In the genomic region with DNA sequence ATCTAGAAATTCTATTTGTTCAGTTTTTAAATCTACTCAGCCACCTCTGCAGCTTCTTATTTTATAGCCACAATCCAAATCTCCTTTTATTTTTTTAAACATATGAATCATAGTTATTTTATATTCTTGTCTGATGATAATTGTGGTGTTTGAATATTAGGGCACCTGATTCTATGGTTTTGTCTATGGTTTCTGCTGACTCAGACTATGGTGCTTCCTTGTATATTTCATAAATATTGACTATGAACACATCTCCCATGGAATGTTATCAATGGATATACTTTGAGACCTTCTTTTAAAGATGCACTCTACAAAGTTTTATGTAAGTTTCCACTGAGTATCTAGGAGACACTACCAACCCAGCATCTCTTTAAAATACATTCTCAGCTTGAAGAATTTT, we compare ENCODE assay signal across 10 cellular contexts.
"Had no signal": no experiment of that assay in that cellular context is flagged by ENCODE, and none has a peak within 500 bp of the region (broad histone marks: within the 10 kb centered on the region; RNA-seq: fewer than 3 reads in every experiment).

No MANE protein-coding gene starts in this region.

- FAIRE-seq: HTR-8/SVneo had no signal

- H3K4me2 ChIP-seq: KMS-11 had no signal

- DNase-seq: GM23248, GOT3, H7, HFFc6, Karpas-422, KBM-7 had no signal

- H3K36me3 ChIP-seq: HAP-1 had no signal

- H2AFZ ChIP-seq: GM23248 had no signal

- H3K27ac Mint-ChIP-seq: HFFc6 had no signal

- H3K4me1 ChIP-seq: HAP-1 had no signal

- H3K4me3 Mint-ChIP-seq: HFFc6 had no signal

- H3K27ac ChIP-seq: GM23248, KMS-11 had no signal

- ATAC-seq: HCT116 had no signal

- H3K9ac ChIP-seq: GM23248, KMS-11 had no signal

- H3K4me3 ChIP-seq: GM23248, HAP-1 had no signal
